In genomic region chr22:46179748-46180147, GRCh38 we compare ENCODE assay signal across 21 cellular contexts. TPM values are rescaled to one million over a fixed set of nuclear protein-coding genes. Genes with fewer than 3 reads are reported as not detected.
DNase-seq lines count a peak whose midpoint lies in the region; ATAC-seq, FAIRE-seq and TF ChIP-seq lines count a peak whose summit lies in the region.
"Had no signal": no experiment of that assay in that cellular context is flagged by ENCODE, and none has a peak within 500 bp of the region (broad histone marks: within the 10 kb centered on the region; RNA-seq: fewer than 3 reads in every experiment).

No MANE protein-coding gene starts in this region.

- H3K9me3 ChIP-seq in RWPE2 (ENCODE audit: severe bottlenecking) (peaks cover 3% of the 10 kb centered on the region), endothelial cell of umbilical vein (replicated peaks; ENCODE audit: control insufficient read depth, insufficient read depth, low read length) (no peaks in the 10 kb centered on the region), osteoblast (ENCODE audit: low read depth, low read length) (peaks cover 10% of the 10 kb centered on the region)

- no peak overlapping the region for H3K4me2 ChIP-seq in endothelial cell of umbilical vein (ENCODE audit: insufficient read depth, low read length)
- H3K4me2 ChIP-seq in osteoblast (ENCODE audit: insufficient read depth, low read length), result no peak overlapping the region
- H3K4me2 ChIP-seq: A549 had no signal

- DNase-seq in GM19239 (ENCODE audit: insufficient read length, low spot score), result no peak
- no peak for DNase-seq in RWPE2 (ENCODE audit: low spot score)
- no peak for DNase-seq in endothelial cell of umbilical vein (ENCODE audit: low read depth, low spot score)
- no peak for DNase-seq in osteoblast (ENCODE audit: insufficient read length, low spot score, missing footprints)
- no peak for DNase-seq in foreskin melanocyte
- DNase-seq: 8988T; ACHN; AML-193; BE2C; C1 segment of cervical spinal cord; Calu3; CD4-positive, alpha-beta memory T cell; COR-L47; DND-41; GOT3 had no signal

- H3K27ac ChIP-seq in RWPE2 (ENCODE audit: poor library complexity, severe bottlenecking), result peak overlapping the region; percentile 52
- H3K27ac ChIP-seq in endothelial cell of umbilical vein (ENCODE audit: insufficient read depth, low read depth, low read length), result no peak overlapping the region
- H3K27ac ChIP-seq in osteoblast (ENCODE audit: low read depth, low read length), result no peak overlapping the region
- H3K27ac ChIP-seq: A549 had no signal

- TF ChIP-seq CTCF in RWPE2 (IDR thresholded peaks at IDR 0.05; ENCODE audit: poor library complexity, severe bottlenecking) (no peak), endothelial cell of umbilical vein (IDR thresholded peaks at IDR 0.05; ENCODE audit: extremely low read depth in 1 of 2, insufficient read depth in 1 of 2, low read depth in 1 of 2, low read length in 2 of 2) (no peak), osteoblast (IDR thresholded peaks at IDR 0.05; ENCODE audit: extremely low read depth, low read depth, low read length) (no peak)

- TF ChIP-seq POLR2A in endothelial cell of umbilical vein (IDR thresholded peaks at IDR 0.05; ENCODE audit: low read depth, low read length), result no peak

- H4K20me1 ChIP-seq in endothelial cell of umbilical vein (replicated peaks; ENCODE audit: control insufficient read depth, extremely low read depth, insufficient read depth, low read length) (no peaks in the 10 kb centered on the region), osteoblast (ENCODE audit: insufficient read depth, low read length) (no peaks in the 10 kb centered on the region)

- H3K79me2 ChIP-seq in endothelial cell of umbilical vein (ENCODE audit: control insufficient read depth, insufficient read depth, low read length) (no peaks in the 10 kb centered on the region), osteoblast (ENCODE audit: insufficient read depth, low read length) (no peaks in the 10 kb centered on the region)

- CTCF ChIA-PET in endothelial cell of umbilical vein (lab: Charles Lee), result no interaction called here

- intact Hi-C loops in endothelial cell of umbilical vein (cut with micrococcal nuclease), result no loop called here

- no peak overlapping the region for H2AFZ ChIP-seq in endothelial cell of umbilical vein (ENCODE audit: low read depth, low read length)
- no peak overlapping the region for H2AFZ ChIP-seq in osteoblast (ENCODE audit: low read length)

- H3K27me3 ChIP-seq in RWPE2 (ENCODE audit: insufficient read depth, poor library complexity, severe bottlenecking) (no peaks in the 10 kb centered on the region), endothelial cell of umbilical vein (ENCODE audit: control insufficient read depth in 2 of 2, insufficient read depth in 2 of 2, low read length in 2 of 2) (no peaks in the 10 kb centered on the region), osteoblast (ENCODE audit: insufficient read depth, low read length) (no peaks in the 10 kb centered on the region)
- H3K27me3 ChIP-seq: BE2C had no signal

- FAIRE-seq in GM19239 (lab: Jason Lieb, UNC) (peak; percentile 8), endothelial cell of umbilical vein (lab: Jason Lieb, UNC) (peak; percentile 12)
- FAIRE-seq: A549, G401.6, GM12892, H54 had no signal

- H3K9me1 ChIP-seq in endothelial cell of umbilical vein (replicated peaks; ENCODE audit: control insufficient read depth, extremely low read depth, insufficient read depth, low read length), result no peaks in the 10 kb centered on the region

- POLR2A ChIA-PET in endothelial cell of umbilical vein (lab: Charles Lee), result no interaction called here

- no peak overlapping the region for H3K9ac ChIP-seq in endothelial cell of umbilical vein (replicated peaks; ENCODE audit: extremely low read depth, insufficient read depth, low read length)

- dilution Hi-C loops in endothelial cell of umbilical vein (cut with MboI; ENCODE audit: extremely low pct_ligation_motif_present, low sequenced_read_pairs), result no loop called here

- peaks cover 3% of the 10 kb centered on the region; the same call in 1 of the 2 replicates for H3K36me3 ChIP-seq in RWPE2 (ENCODE audit: low read depth)
- no peaks in the 10 kb centered on the region for H3K36me3 ChIP-seq in endothelial cell of umbilical vein (ENCODE audit: control insufficient read depth in 2 of 2, extremely low read depth in 1 of 2, insufficient read depth in 2 of 2, low read length in 2 of 2)
- H3K36me3 ChIP-seq in osteoblast (ENCODE audit: insufficient read depth, low read length), result peaks cover 31% of the 10 kb centered on the region
- H3K36me3 ChIP-seq: BE2C, HAP-1 had no signal

- peaks cover 11% of the 10 kb centered on the region for H3K4me1 ChIP-seq in RWPE2 (ENCODE audit: insufficient read depth, poor library complexity, severe bottlenecking)
- H3K4me1 ChIP-seq in endothelial cell of umbilical vein (ENCODE audit: control insufficient read depth, extremely low read depth, insufficient read depth, low read length), result no peaks in the 10 kb centered on the region
- peaks cover 6% of the 10 kb centered on the region for H3K4me1 ChIP-seq in osteoblast (ENCODE audit: insufficient read depth, low read length)
- H3K4me1 ChIP-seq: BE2C, HAP-1 had no signal

- H3K4me3 ChIP-seq in RWPE2 (ENCODE audit: severe bottlenecking) (no peak overlapping the region), endothelial cell of umbilical vein (replicated peaks in 1 of 3; ENCODE audit: insufficient read depth in 1 of 3, low read depth in 1 of 3, low read length in 3 of 3) (no peak overlapping the region), osteoblast (ENCODE audit: insufficient read depth, low read length) (no peak overlapping the region)
- H3K4me3 ChIP-seq: A549, HAP-1 had no signal

- ATAC-seq in RWPE2 (ENCODE audit: low read depth) (no peak), GM19023 (IDR thresholded peaks at IDR 0.05; ENCODE audit: unreplicated experiment) (no peak)
- ATAC-seq: A549 had no signal

- no TSS peak for BruUV-seq in endothelial cell of umbilical vein (replicated peaks; lab: Mats Ljungman, UMichigan)

TF ChIP-seq in endothelial cell of umbilical vein, 7 proteins besides CTCF, POLR2A, EP300 and RAD21:
- TF ChIP-seq POLR2AphosphoS5 (IDR thresholded peaks at IDR 0.05; ENCODE audit: insufficient read depth, low read depth, low read length) (no peak), MAX (IDR thresholded peaks at IDR 0.05; ENCODE audit: insufficient read depth, insufficient read length) (no peak), FOS (IDR thresholded peaks at IDR 0.05; ENCODE audit: borderline replicate concordance, insufficient read depth, low read length) (no peak), GATA2 (IDR thresholded peaks at IDR 0.05; ENCODE audit: insufficient read depth, insufficient read length, low read depth, low read length) (no peak), JUN (IDR thresholded peaks at IDR 0.05; ENCODE audit: borderline replicate concordance, insufficient read depth, insufficient read length, low read depth) (no peak), EZH2 (IDR thresholded peaks at IDR 0.05; ENCODE audit: borderline replicate concordance, low read depth, low read length, severe bottlenecking) (no peak), MYC (IDR thresholded peaks at IDR 0.05; ENCODE audit: low read depth, low read length) (no peak)
TF ChIP-seq in endothelial cell of umbilical vein: peak in this region for 0.

RNA-seq across cellular contexts. Expression of gene PPARA, which starts 29.4 kb away (rescaled TPM):
- 6.6 and 10.7 TPM in 2 replicates for total RNA-seq in endothelial cell of umbilical vein
- polyA plus RNA-seq in endothelial cell of umbilical vein, result 2.9 and 3.1 TPM in 2 replicates
- 2.5 and 3.6 TPM in 2 replicates for polyA plus RNA-seq in endothelial cell of umbilical vein (2011; cell fraction: cytosol; rRNA removed)
- polyA plus RNA-seq in endothelial cell of umbilical vein (2011; cell fraction: nucleus; rRNA removed), result 4.3 and 5.5 TPM in 2 replicates
- 3.5 and 4.7 TPM in 2 replicates for polyA plus RNA-seq in endothelial cell of umbilical vein (2012)
- polyA minus RNA-seq in endothelial cell of umbilical vein, result 8.8 and 10.2 TPM in 2 replicates
- polyA minus RNA-seq in endothelial cell of umbilical vein (2011; cell fraction: cytosol; rRNA and poly(A)+ RNA removed), result 4.8 TPM
- 5.0 and 5.8 TPM in 2 replicates for polyA minus RNA-seq in endothelial cell of umbilical vein (2011; cell fraction: nucleus; rRNA and poly(A)+ RNA removed)
- 21.8 and 22.1 TPM in 2 replicates for total RNA-seq in osteoblast
